Comparison of ENCODE assay signal across 8 cellular contexts in genomic region chr9:121121582-121122087, GRCh38.
DNase-seq lines count a peak whose midpoint lies in the region; ATAC-seq and TF ChIP-seq lines count a peak whose summit lies in the region.

No MANE protein-coding gene starts in this region.

- peak overlapping the region; percentile 73 for H3K4me3 ChIP-seq in NB4 (ENCODE audit: low read depth, low read length)
- peak overlapping the region; percentile 45 for H3K4me3 ChIP-seq in astrocyte of the spinal cord (ENCODE audit: low read depth, low read length)
- peak overlapping the region; percentile 48 for H3K4me3 ChIP-seq in retinal pigment epithelial cell (ENCODE audit: low read length)

- TF ChIP-seq POLR2A in GM10847 (IDR thresholded peaks at IDR 0.05; ENCODE audit: extremely low read depth, insufficient read length), result peak; percentile 32
- TF ChIP-seq POLR2A in NB4 (IDR thresholded peaks at IDR 0.05; ENCODE audit: extremely low read depth, insufficient read length), result peak; percentile 35

- in situ Hi-C loops in astrocyte of the spinal cord (cut with HindIII; ENCODE audit: low sequenced_read_pairs), result no loop called here

- ATAC-seq in HG02571 (IDR thresholded peaks at IDR 0.05; ENCODE audit: unreplicated experiment), result peak; percentile 98

- TF ChIP-seq CTCF in NB4 (IDR thresholded peaks at IDR 0.05; ENCODE audit: low read depth, low read length), result no peak
- TF ChIP-seq CTCF in astrocyte of the spinal cord (IDR thresholded peaks at IDR 0.05; ENCODE audit: low read depth, low read length), result peak; percentile 20
- TF ChIP-seq CTCF in retinal pigment epithelial cell (conservative IDR thresholded peaks at IDR 0.05; ENCODE audit: low read depth, low read length), result peak; percentile 33

- DNase-seq in NB4 (ENCODE audit: low read depth), result peak; percentile 98
- peak; percentile 93 for DNase-seq in T-helper 9 cell
- DNase-seq in astrocyte of the spinal cord (ENCODE audit: low read depth, low spot score), result peak; percentile 97
- DNase-seq in hippocampal formation (lab: John Stamatoyannopoulos, UW), result peak; percentile 89 to 91
- peak; percentile 85 for DNase-seq in retinal pigment epithelial cell (ENCODE audit: low read depth)
- no peak for DNase-seq in NCI-H1092 treated with DMSO at 0.1 percent for 48 hours (lab: John Stamatoyannopoulos, UW)
